ENCODE assay signal across 1 cellular context in the genomic region with DNA sequence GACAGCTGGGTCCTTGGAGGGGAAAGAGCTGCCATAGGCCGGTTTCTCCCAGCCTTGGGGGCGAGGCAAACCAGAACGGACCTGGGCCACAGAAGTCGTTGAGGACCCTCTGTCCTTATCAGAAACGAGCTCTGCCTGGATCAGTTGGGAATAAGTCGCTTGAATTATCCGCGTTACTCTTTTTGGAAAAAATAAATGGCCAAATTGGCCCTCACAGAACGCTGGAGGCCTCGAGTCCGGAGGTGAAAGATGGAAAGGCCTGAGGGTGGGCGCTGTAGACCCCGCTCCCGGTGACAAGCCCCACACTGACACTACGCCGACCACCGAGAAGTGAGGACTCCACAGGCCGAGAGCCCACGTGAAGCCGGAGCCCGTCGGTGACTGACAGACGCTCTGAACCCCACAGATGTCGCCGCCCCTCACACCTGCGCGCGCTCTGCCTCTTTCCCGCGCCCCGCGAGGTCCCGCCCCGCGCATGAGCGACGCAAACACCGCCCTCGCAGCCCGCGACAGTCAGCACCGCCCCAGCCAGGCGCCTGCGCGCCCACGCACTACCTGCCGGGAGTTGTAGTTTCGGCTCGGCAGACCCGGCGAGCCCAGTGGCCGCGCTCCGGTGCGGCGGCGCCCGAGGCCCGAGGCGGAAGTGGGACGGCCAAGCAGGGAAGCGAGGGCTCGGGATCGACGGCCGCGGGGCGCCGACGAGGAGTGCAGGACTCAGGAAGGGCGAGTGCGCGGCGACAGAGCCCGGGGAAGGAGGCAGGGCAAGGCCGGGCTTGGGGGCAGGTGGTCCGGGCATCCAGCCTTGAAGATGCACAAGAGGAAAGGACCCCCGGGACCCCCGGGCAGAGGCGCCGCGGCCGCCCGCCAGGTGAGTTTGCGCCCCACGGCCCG.
TF ChIP-seq lines count a peak whose summit lies in the region.

BRME1 (minus strand) TSS at position 484 of the 891 bp plus-strand sequence. CDS start 1,225 bp downstream, outside the sequence.
CC2D1A (plus strand) TSS at position 568 of the 891 bp plus-strand sequence; CDS start at position 809, 241 bp downstream.

TF ChIP-seq in HepG2, 621 proteins besides CTCF, POLR2A, EP300 and RAD21 (continued from another document and continues in another):
- TF ChIP-seq, protein P1, sequence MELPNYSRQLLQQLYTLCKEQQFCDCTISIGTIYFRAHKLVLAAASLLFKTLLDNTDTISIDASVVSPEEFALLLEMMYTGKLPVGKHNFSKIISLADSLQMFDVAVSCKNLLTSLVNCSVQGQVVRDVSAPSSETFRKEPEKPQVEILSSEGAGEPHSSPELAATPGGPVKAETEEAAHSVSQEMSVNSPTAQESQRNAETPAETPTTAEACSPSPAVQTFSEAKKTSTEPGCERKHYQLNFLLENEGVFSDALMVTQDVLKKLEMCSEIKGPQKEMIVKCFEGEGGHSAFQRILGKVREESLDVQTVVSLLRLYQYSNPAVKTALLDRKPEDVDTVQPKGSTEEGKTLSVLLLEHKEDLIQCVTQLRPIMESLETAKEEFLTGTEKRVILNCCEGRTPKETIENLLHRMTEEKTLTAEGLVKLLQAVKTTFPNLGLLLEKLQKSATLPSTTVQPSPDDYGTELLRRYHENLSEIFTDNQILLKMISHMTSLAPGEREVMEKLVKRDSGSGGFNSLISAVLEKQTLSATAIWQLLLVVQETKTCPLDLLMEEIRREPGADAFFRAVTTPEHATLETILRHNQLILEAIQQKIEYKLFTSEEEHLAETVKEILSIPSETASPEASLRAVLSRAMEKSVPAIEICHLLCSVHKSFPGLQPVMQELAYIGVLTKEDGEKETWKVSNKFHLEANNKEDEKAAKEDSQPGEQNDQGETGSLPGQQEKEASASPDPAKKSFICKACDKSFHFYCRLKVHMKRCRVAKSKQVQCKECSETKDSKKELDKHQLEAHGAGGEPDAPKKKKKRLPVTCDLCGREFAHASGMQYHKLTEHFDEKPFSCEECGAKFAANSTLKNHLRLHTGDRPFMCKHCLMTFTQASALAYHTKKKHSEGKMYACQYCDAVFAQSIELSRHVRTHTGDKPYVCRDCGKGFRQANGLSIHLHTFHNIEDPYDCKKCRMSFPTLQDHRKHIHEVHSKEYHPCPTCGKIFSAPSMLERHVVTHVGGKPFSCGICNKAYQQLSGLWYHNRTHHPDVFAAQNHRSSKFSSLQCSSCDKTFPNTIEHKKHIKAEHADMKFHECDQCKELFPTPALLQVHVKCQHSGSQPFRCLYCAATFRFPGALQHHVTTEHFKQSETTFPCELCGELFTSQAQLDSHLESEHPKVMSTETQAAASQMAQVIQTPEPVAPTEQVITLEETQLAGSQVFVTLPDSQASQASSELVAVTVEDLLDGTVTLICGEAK (IDR thresholded peaks at IDR 0.05): no peak
- TF ChIP-seq, protein P1 (CRISPR knock-in tag; IDR thresholded peaks at IDR 0.05): peak; percentile 89
- TF ChIP-seq ZNF326 (CRISPR knock-in tag; IDR thresholded peaks at IDR 0.05; ENCODE audit: borderline replicate concordance) (no peak), RXRA (CRISPR knock-in tag; IDR thresholded peaks at IDR 0.05) (peak; percentile 75), GLI4 (CRISPR knock-in tag; IDR thresholded peaks at IDR 0.05; ENCODE audit: borderline replicate concordance) (0 out of 2 replicates have a peak, but pooled peaks have one; percentile 50), SRY (CRISPR knock-in tag; IDR thresholded peaks at IDR 0.05) (peak; percentile 88), ELF4 (CRISPR knock-in tag; IDR thresholded peaks at IDR 0.05; ENCODE audit: borderline replicate concordance) (peak; percentile 62; the same call in 1 of the 2 replicates), U2AF1 (optimal IDR thresholded peaks at IDR 0.05; ENCODE audit: low read depth, low read length) (no peak), ZNF891 (CRISPR knock-in tag; IDR thresholded peaks at IDR 0.05) (peak; percentile 87), CENPT (CRISPR knock-in tag; IDR thresholded peaks at IDR 0.05; ENCODE audit: low read depth) (0 out of 2 replicates have a peak, but pooled peaks have one; percentile 76), ATF7-NPFF (CRISPR knock-in tag; IDR thresholded peaks at IDR 0.05; ENCODE audit: low read depth) (peak; percentile 96), KDM5A (IDR thresholded peaks at IDR 0.05; ENCODE audit: borderline replicate concordance, low read length) (no peak), MXI1 (IDR thresholded peaks at IDR 0.05; ENCODE audit: borderline replicate concordance, low read depth, low read length) (peak; percentile 64; the same call in 1 of the 3 replicates), PREB (CRISPR knock-in tag; IDR thresholded peaks at IDR 0.05) (no peak), ZNF773 (CRISPR knock-in tag; IDR thresholded peaks at IDR 0.05; ENCODE audit: borderline replicate concordance) (peak; percentile 78; the same call in 1 of the 2 replicates), ZBTB10 (CRISPR knock-in tag; IDR thresholded peaks at IDR 0.05; ENCODE audit: borderline replicate concordance) (peak; percentile 61; the same call in 1 of the 2 replicates), KAT8 (CRISPR knock-in tag; IDR thresholded peaks at IDR 0.05) (peak; percentile 90), PAWR (CRISPR knock-in tag; IDR thresholded peaks at IDR 0.05; ENCODE audit: borderline replicate concordance) (no peak), ZSCAN31 (CRISPR knock-in tag; IDR thresholded peaks at IDR 0.05; ENCODE audit: low read depth) (peak; percentile 91; the same call in 1 of the 2 replicates), ZNF761 (CRISPR knock-in tag; conservative IDR thresholded peaks at IDR 0.05) (no peak), ZNF546 (CRISPR knock-in tag; conservative IDR thresholded peaks at IDR 0.05) (peak; percentile 95), ETS1 (CRISPR knock-in tag; IDR thresholded peaks at IDR 0.05) (no peak), ZBTB1 (CRISPR knock-in tag; IDR thresholded peaks at IDR 0.05; ENCODE audit: borderline replicate concordance) (0 out of 2 replicates have a peak, but pooled peaks have one; percentile 11), ZNF660 (CRISPR knock-in tag; IDR thresholded peaks at IDR 0.05; ENCODE audit: borderline replicate concordance, low read depth) (no peak), ZNF747 (CRISPR knock-in tag; IDR thresholded peaks at IDR 0.05; ENCODE audit: borderline replicate concordance) (peak; percentile 93), ZNF343 (CRISPR knock-in tag; IDR thresholded peaks at IDR 0.05) (no peak), ZFP37 (CRISPR knock-in tag; IDR thresholded peaks at IDR 0.05; ENCODE audit: borderline replicate concordance) (no peak), HHEX (CRISPR knock-in tag; IDR thresholded peaks at IDR 0.05) (no peak), IKZF5 (CRISPR knock-in tag; IDR thresholded peaks at IDR 0.05) (peak; percentile 64), REL (CRISPR knock-in tag; conservative IDR thresholded peaks at IDR 0.05) (peak; percentile 89; the same call in 1 of the 2 replicates), ZNF839 (CRISPR knock-in tag; IDR thresholded peaks at IDR 0.05; ENCODE audit: borderline replicate concordance) (peak; percentile 92; the same call in 1 of the 2 replicates), SP5 (CRISPR knock-in tag; IDR thresholded peaks at IDR 0.05; ENCODE audit: borderline replicate concordance, low read depth) (peak; percentile 69; the same call in 1 of the 2 replicates), PHF20 (CRISPR knock-in tag; IDR thresholded peaks at IDR 0.05) (peak; percentile 83), PHF21A (CRISPR knock-in tag; IDR thresholded peaks at IDR 0.05) (0 out of 2 replicates have a peak, but pooled peaks have one; percentile 14), ZFP1 (CRISPR knock-in tag; IDR thresholded peaks at IDR 0.05) (no peak)
- TF ChIP-seq, protein P2, sequence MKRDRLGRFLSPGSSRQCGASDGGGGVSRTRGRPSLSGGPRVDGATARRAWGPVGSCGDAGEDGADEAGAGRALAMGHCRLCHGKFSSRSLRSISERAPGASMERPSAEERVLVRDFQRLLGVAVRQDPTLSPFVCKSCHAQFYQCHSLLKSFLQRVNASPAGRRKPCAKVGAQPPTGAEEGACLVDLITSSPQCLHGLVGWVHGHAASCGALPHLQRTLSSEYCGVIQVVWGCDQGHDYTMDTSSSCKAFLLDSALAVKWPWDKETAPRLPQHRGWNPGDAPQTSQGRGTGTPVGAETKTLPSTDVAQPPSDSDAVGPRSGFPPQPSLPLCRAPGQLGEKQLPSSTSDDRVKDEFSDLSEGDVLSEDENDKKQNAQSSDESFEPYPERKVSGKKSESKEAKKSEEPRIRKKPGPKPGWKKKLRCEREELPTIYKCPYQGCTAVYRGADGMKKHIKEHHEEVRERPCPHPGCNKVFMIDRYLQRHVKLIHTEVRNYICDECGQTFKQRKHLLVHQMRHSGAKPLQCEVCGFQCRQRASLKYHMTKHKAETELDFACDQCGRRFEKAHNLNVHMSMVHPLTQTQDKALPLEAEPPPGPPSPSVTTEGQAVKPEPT (CRISPR knock-in tag; IDR thresholded peaks at IDR 0.05; ENCODE audit: low read depth): peak; percentile 79
- TF ChIP-seq, protein P3, sequence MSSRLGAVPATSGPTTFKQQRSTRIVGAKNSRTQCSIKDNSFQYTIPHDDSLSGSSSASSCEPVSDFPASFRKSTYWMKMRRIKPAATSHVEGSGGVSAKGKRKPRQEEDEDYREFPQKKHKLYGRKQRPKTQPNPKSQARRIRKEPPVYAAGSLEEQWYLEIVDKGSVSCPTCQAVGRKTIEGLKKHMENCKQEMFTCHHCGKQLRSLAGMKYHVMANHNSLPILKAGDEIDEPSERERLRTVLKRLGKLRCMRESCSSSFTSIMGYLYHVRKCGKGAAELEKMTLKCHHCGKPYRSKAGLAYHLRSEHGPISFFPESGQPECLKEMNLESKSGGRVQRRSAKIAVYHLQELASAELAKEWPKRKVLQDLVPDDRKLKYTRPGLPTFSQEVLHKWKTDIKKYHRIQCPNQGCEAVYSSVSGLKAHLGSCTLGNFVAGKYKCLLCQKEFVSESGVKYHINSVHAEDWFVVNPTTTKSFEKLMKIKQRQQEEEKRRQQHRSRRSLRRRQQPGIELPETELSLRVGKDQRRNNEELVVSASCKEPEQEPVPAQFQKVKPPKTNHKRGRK (CRISPR knock-in tag; IDR thresholded peaks at IDR 0.05): peak; percentile 48; the same call in 1 of the 2 replicates
